Comparison of ENCODE assay signal across 31 cellular contexts in genomic region chr1:19621274-19621950, GRCh38. TPM values are rescaled to one million over a fixed set of nuclear protein-coding genes. Genes with fewer than 3 reads are reported as not detected.
A peak's percentile ranks its signal among the peaks of the same experiment; 100 is the strongest.
DNase-seq lines count a peak whose midpoint lies in the region; ATAC-seq and TF ChIP-seq lines count a peak whose summit lies in the region.
"Had no signal": no experiment of that assay in that cellular context is flagged by ENCODE, and none has a peak within 500 bp of the region (broad histone marks: within the 10 kb centered on the region; RNA-seq: fewer than 3 reads in every experiment).

No MANE protein-coding gene starts in this region.

- TF ChIP-seq CTCF in fibroblast of lung (conservative IDR thresholded peaks at IDR 0.05 in 1 of 2, IDR thresholded peaks at IDR 0.05 in 1 of 2; ENCODE audit: low read depth in 1 of 2, low read length in 2 of 2) (no peak), osteocyte (IDR thresholded peaks at IDR 0.05) (no peak), OCI-LY7 (conservative IDR thresholded peaks at IDR 0.05; ENCODE audit: low read length) (no peak)

- H3K27me3 ChIP-seq in fibroblast of lung (ENCODE audit: control insufficient read depth, insufficient read depth, low read length) (no peaks in the 10 kb centered on the region), aorta (ENCODE audit: control insufficient read depth in 1 of 2, insufficient read depth in 2 of 2, low read length in 1 of 2) (no peaks in the 10 kb centered on the region)
- H3K27me3 ChIP-seq: body of pancreas, heart left ventricle, SJSA1, transverse colon had no signal

- peak overlapping the region; percentile 72 for H3K27ac Mint-ChIP-seq in osteocyte (ENCODE audit: unreplicated experiment)
- H3K27ac Mint-ChIP-seq: activated naive CD8-positive, alpha-beta T cell treated with anti-CD3 and anti-CD28 coated beads, Interleukin-2, amount 10 ng/mL, durations not matched to agents 7 days and 5 days had no signal

- H3K9ac ChIP-seq in fibroblast of lung (ENCODE audit: insufficient read depth, low read length), result no peak overlapping the region

- H3K4me2 ChIP-seq in fibroblast of lung (ENCODE audit: extremely low read depth, insufficient read depth, low read length), result no peak overlapping the region
- H3K4me2 ChIP-seq in OCI-LY7 (ENCODE audit: low read length), result no peak overlapping the region
- H3K4me2 ChIP-seq: A549 had no signal

- peak; percentile 38 to 52 for ATAC-seq in left cardiac atrium
- ATAC-seq in Right ventricle myocardium inferior, result no peak
- ATAC-seq in aorta (ENCODE audit: low FRiP score), result peak; percentile 50
- ATAC-seq: A549; body of pancreas; HepG2; left lobe of liver; stimulated activated naive CD8-positive, alpha-beta T cell treated with anti-CD3 and anti-CD28 coated beads, Interleukin-15, Interleukin-2, amounts not matched to agents 100 U/mL and 50 U/mL, for 24 hours had no signal

- H3K79me2 ChIP-seq in fibroblast of lung (ENCODE audit: control insufficient read depth, insufficient read depth, low read length) (peaks cover 14% of the 10 kb centered on the region), OCI-LY7 (ENCODE audit: insufficient read depth, low read depth, low read length) (peaks cover 38% of the 10 kb centered on the region; the same call in 1 of the 2 replicates)

- H3K4me3 ChIP-seq in fibroblast of lung (replicated peaks in 1 of 4; ENCODE audit: control extremely low read depth in 1 of 4, insufficient read depth in 1 of 4, low read depth in 3 of 4, low read length in 4 of 4), result no peak overlapping the region
- H3K4me3 ChIP-seq in aorta (ENCODE audit: low read length in 2 of 2), result no peak overlapping the region
- no peak overlapping the region for H3K4me3 ChIP-seq in OCI-LY7 (ENCODE audit: low read depth, low read length, poor library complexity, severe bottlenecking)
- H3K4me3 ChIP-seq: A549, body of pancreas, heart left ventricle, psoas muscle, SJSA1, transverse colon had no signal

- H4K20me1 ChIP-seq in fibroblast of lung (ENCODE audit: control insufficient read depth, extremely low read depth, insufficient read depth, low read length) (no peaks in the 10 kb centered on the region), OCI-LY7 (ENCODE audit: insufficient read depth, low read length) (peaks cover 9% of the 10 kb centered on the region)

- CTCF ChIA-PET in OCI-LY7 (lab: Charles Lee; ENCODE audit: unreplicated experiment), result no interaction called here

- POLR2A ChIA-PET in OCI-LY7 (lab: Charles Lee), result no interaction called here

- BruUV-seq in OCI-LY7 (replicated peaks; lab: Mats Ljungman, UMichigan), result no TSS peak

- peaks cover 10% of the 10 kb centered on the region for H3K4me1 ChIP-seq in fibroblast of lung (ENCODE audit: control insufficient read depth, extremely low read depth, insufficient read depth, low read length)
- H3K4me1 ChIP-seq in aorta (ENCODE audit: control insufficient read depth in 1 of 2, insufficient read depth in 2 of 2, low read length in 2 of 2), result peaks cover 0 to 8% of the 10 kb centered on the region in 2 donors
- H3K4me1 ChIP-seq in OCI-LY7 (ENCODE audit: insufficient read depth, low read length, poor library complexity, severe bottlenecking), result no peaks in the 10 kb centered on the region

- H3K27ac ChIP-seq in fibroblast of lung (ENCODE audit: insufficient read depth, low read length) (peak overlapping the region; percentile 38), aorta (ENCODE audit: low read depth in 1 of 2, low read length in 2 of 2) (no peak overlapping the region), OCI-LY7 (ENCODE audit: low read depth, low read length, poor library complexity, severe bottlenecking) (no peak overlapping the region)
- H3K27ac ChIP-seq: A549, HL-60, psoas muscle, SJSA1 had no signal

- H3K4me1 Mint-ChIP-seq in osteocyte (ENCODE audit: unreplicated experiment), result peaks cover 70% of the 10 kb centered on the region
- H3K4me1 Mint-ChIP-seq: activated naive CD8-positive, alpha-beta T cell treated with anti-CD3 and anti-CD28 coated beads, Interleukin-2, amount 10 ng/mL, durations not matched to agents 7 days and 5 days had no signal

- DNase-seq in left cardiac atrium, result no peak
- DNase-seq in Right ventricle myocardium inferior (ENCODE audit: missing footprints), result no peak
- DNase-seq in fibroblast of lung (ENCODE audit: low read depth in 2 of 2), result no peak
- DNase-seq in osteocyte (ENCODE audit: extremely low spot score, unreplicated experiment), result no peak
- no peak for DNase-seq in aorta
- DNase-seq in OCI-LY7 (ENCODE audit: low spot score), result no peak
- no peak for DNase-seq in NCI-H2171 (lab: John Stamatoyannopoulos, UW)
- no peak for DNase-seq in stimulated activated CD4-positive, alpha-beta T cell treated with anti-CD3 and anti-CD28 coated beads, Interleukin-2, amount 100 ng/mL, for 48 hours
- DNase-seq: activated CD4-positive, alpha-beta T cell treated with anti-CD3 and anti-CD28 coated beads for 48 hours; activated naive CD8-positive, alpha-beta T cell treated with anti-CD3 and anti-CD28 coated beads, Interleukin-2, amount 10 ng/mL, durations not matched to agents 7 days and 5 days; body of pancreas; Caco-2; effector memory CD4-positive, alpha-beta T cell; GOT3; heart left ventricle; midbrain; NCI-H1092 treated with DMSO at 0.1 percent for 48 hours; NCI-H2081; OCI-M1; psoas muscle; stimulated activated CD4-positive, alpha-beta T cell treated with anti-CD3 and anti-CD28 coated beads, Interleukin-4, amount 100 ng/mL, for 1 hour; stimulated activated naive CD8-positive, alpha-beta T cell treated with anti-CD3 and anti-CD28 coated beads, Interleukin-15, Interleukin-2, amounts not matched to agents 100 U/mL and 50 U/mL, for 24 hours; T-helper 1 cell; transverse colon had no signal

- H2AFZ ChIP-seq in fibroblast of lung (ENCODE audit: low read length) (no peak overlapping the region), OCI-LY7 (ENCODE audit: low read length) (no peak overlapping the region)

- intact Hi-C loops in left cardiac atrium (cut with DNase I), result no loop called here
- intact Hi-C loops in Right ventricle myocardium inferior (cut with DNase I), result no loop called here
- intact Hi-C loops in aorta (cut with DNase I), result no loop called here
- intact Hi-C loops in OCI-LY7 (cut with micrococcal nuclease; ENCODE audit: unreplicated experiment), result no loop called here

- H3K36me3 ChIP-seq in fibroblast of lung (ENCODE audit: control insufficient read depth, insufficient read depth, low read length), result peaks cover 5% of the 10 kb centered on the region
- H3K36me3 ChIP-seq in aorta (ENCODE audit: control insufficient read depth in 1 of 2, insufficient read depth in 2 of 2, low read length in 1 of 2), result peaks cover 0 to 3% of the 10 kb centered on the region in 2 donors
- peaks cover 82% of the 10 kb centered on the region for H3K36me3 ChIP-seq in OCI-LY7 (ENCODE audit: insufficient read depth, low read length)

- no peaks in the 10 kb centered on the region for H3K9me3 ChIP-seq in fibroblast of lung (ENCODE audit: control insufficient read depth, insufficient read depth, low read depth, low read length)
- H3K9me3 ChIP-seq in aorta (ENCODE audit: control insufficient read depth, low read length), result no peaks in the 10 kb centered on the region
- H3K9me3 ChIP-seq in OCI-LY7 (ENCODE audit: low read length), result no peaks in the 10 kb centered on the region
- H3K9me3 ChIP-seq: A549, body of pancreas, Caco-2, heart left ventricle, psoas muscle, SJSA1, transverse colon had no signal

- H3K27me3 Mint-ChIP-seq in osteocyte (ENCODE audit: unreplicated experiment), result no peaks in the 10 kb centered on the region
- H3K27me3 Mint-ChIP-seq: activated naive CD8-positive, alpha-beta T cell treated with anti-CD3 and anti-CD28 coated beads, Interleukin-2, amount 10 ng/mL, durations not matched to agents 7 days and 5 days had no signal

- H3K9me3 Mint-ChIP-seq in osteocyte (ENCODE audit: unreplicated experiment), result no peaks in the 10 kb centered on the region
- H3K9me3 Mint-ChIP-seq: activated naive CD8-positive, alpha-beta T cell treated with anti-CD3 and anti-CD28 coated beads, Interleukin-2, amount 10 ng/mL, durations not matched to agents 7 days and 5 days had no signal

- no peaks in the 10 kb centered on the region for H3K9me2 ChIP-seq in OCI-LY7 (ENCODE audit: insufficient read depth, low read length)

- 73 to 74% methylated on average over 4 of the region's 4 CpGs for WGBS in aorta, 2 donors

- no peak overlapping the region for H3K4me3 Mint-ChIP-seq in osteocyte (ENCODE audit: unreplicated experiment)
- H3K4me3 Mint-ChIP-seq: activated naive CD8-positive, alpha-beta T cell treated with anti-CD3 and anti-CD28 coated beads, Interleukin-2, amount 10 ng/mL, durations not matched to agents 7 days and 5 days had no signal

- peaks cover 21% of the 10 kb centered on the region for H3K36me3 Mint-ChIP-seq in osteocyte (ENCODE audit: unreplicated experiment)

RNA-seq across cellular contexts. Expression of gene NBL1, which starts 22.7 kb away (rescaled TPM):
- 10 to 100 TPM; 53.0 to 63.7 TPM for total RNA-seq in left cardiac atrium
- 55.0 TPM for total RNA-seq in Right ventricle myocardium inferior
- 103 and 180 TPM in 2 replicates for total RNA-seq in fibroblast of lung
- polyA plus RNA-seq in fibroblast of lung, result 59.3 and 115 TPM in 2 replicates
- 135 and 351 TPM in 2 replicates for polyA plus RNA-seq in fibroblast of lung (2012)
- polyA minus RNA-seq in fibroblast of lung (ENCODE audit: low replicate concordance), result 374 and 622 TPM in 2 replicates
- total RNA-seq in osteocyte, result 547 and 561 TPM in 2 replicates
- 100 to 1,000 TPM; 134 to 188 TPM for total RNA-seq in aorta
- polyA plus RNA-seq in aorta, result 100 to 1,000 TPM; 133 to 166 TPM
- 0.33 TPM in 1 of 2 replicates, not detected in the other for total RNA-seq in OCI-LY7 (2014; rRNA removed; shearing (Covaris generic))
- total RNA-seq in OCI-LY7 (2022), result not detected in 2 replicates

RNA-seq across cellular contexts. Expression of gene HTR6, which starts 43.3 kb away (rescaled TPM):
- total RNA-seq in left cardiac atrium, result not detected
- not detected for total RNA-seq in Right ventricle myocardium inferior
- total RNA-seq in fibroblast of lung, result under 0.01 TPM in 1 of 2 replicates, not detected in the other
- polyA plus RNA-seq in fibroblast of lung, result 0.02 TPM in 1 of 2 replicates, not detected in the other
- polyA plus RNA-seq in fibroblast of lung (2012), result not detected in 2 replicates
- 0.78 TPM in 1 of 2 replicates, not detected in the other for polyA minus RNA-seq in fibroblast of lung (ENCODE audit: low replicate concordance)
- 0.16 TPM in 1 of 2 replicates, not detected in the other for total RNA-seq in osteocyte
- total RNA-seq in aorta, result under 1 TPM in 1 of 2 donors, not detected in 1; 0.18 TPM
- polyA plus RNA-seq in aorta, result not detected
- not detected in 2 replicates for total RNA-seq in OCI-LY7 (2014; rRNA removed; shearing (Covaris generic))
- not detected in 2 replicates for total RNA-seq in OCI-LY7 (2022)
- total RNA-seq: body of pancreas, Caco-2, heart left ventricle, left lobe of liver, psoas muscle, SJSA1, transverse colon had no signal
- polyA plus RNA-seq: BJ, heart left ventricle, HepG2, neural cell, psoas muscle had no signal

Comparison
In these comparisons a context has a peak if more than half of its experiments do, and no peak if none do; other contexts are left out.
1. RNA of gene NBL1, which starts 22.7 kb away (total RNA-seq): 547 to 561 TPM in osteocyte, 134 to 188 TPM in aorta, 103 to 180 TPM in fibroblast of lung, 53.0 to 63.7 TPM in left cardiac atrium and 55.0 TPM in Right ventricle myocardium inferior (single experiment); 0.33 TPM in OCI-LY7; every median in the first group is over 10 times any median in the second.